27 cellular contexts compared by ENCODE assay signal in the genomic region with DNA sequence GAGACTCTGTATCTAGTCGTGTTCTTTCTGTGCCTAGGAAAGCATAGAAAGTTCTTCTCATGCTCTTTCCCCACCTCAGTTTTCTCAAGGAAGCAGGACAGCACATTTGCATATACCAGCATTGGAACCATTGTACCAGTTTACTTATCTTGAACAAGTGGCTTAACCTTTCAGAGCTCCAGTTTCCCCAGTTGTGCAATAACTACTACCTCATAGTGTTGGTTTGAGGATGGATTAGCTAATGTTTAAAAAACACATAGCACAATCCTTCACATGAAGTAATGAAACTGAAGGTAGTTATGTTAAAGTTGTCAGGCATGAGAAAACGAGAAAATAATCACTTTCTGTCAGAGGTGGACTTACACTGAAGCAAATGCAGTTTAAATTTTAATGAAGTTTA.
DNase-seq lines count a peak whose midpoint lies in the region; ATAC-seq and TF ChIP-seq lines count a peak whose summit lies in the region.
"Had no signal": no experiment of that assay in that cellular context is flagged by ENCODE, and none has a peak within 500 bp of the region (broad histone marks: within the 10 kb centered on the region; RNA-seq: fewer than 3 reads in every experiment).

No MANE protein-coding gene starts in this region.

- peak; percentile 11 for DNase-seq in HCEC 1CT
- DNase-seq in OCI-M1 (lab: John Stamatoyannopoulos, UW): peak; percentile 13
- peak; percentile 17 for DNase-seq in fibroblast of mammary gland (ENCODE audit: low read depth)
- DNase-seq in lower lobe of right lung: no peak
- DNase-seq in CD4-positive, alpha-beta T cell: no peak
- no peak for DNase-seq in Right ventricle myocardium inferior (ENCODE audit: missing footprints)
- DNase-seq in NCI-H774 (lab: John Stamatoyannopoulos, UW): no peak
- DNase-seq: activated CD4-positive, alpha-beta T cell treated with anti-CD3 and anti-CD28 coated beads, Interleukin-2, amount 50 U/mL, for 48 hours; activated naive CD4-positive, alpha-beta T cell; activated T-cell treated with anti-CD3 and anti-CD28 coated beads, Interleukin-2, amount 50 U/mL, for 72 hours; BE2C; DMS153; dorsolateral prefrontal cortex; glutamatergic neuron; H9; islet precursor cell; Kasumi-1; natural killer cell; NCI-H1694; nucleus accumbens; psoas muscle; SJCRH30; T-helper 1 cell had no signal

- no peak overlapping the region for H3K27ac Mint-ChIP-seq in CD4-positive, alpha-beta T cell
- H3K27ac Mint-ChIP-seq: activated T-cell treated with anti-CD3 and anti-CD28 coated beads, Interleukin-2, amount 50 U/mL, for 72 hours; H9; natural killer cell; stimulated activated memory B cell treated with anti-CD40 and anti-IgM and Interleukin-4, amounts not matched to agents 10 μg/mL and 1 μg/mL and 100 μg/mL, for 72 hours had no signal

- H3K27ac ChIP-seq in lower lobe of right lung: no peak overlapping the region
- H3K27ac ChIP-seq in CD4-positive, alpha-beta T cell (ENCODE audit: low read depth, low read length): no peak overlapping the region
- H3K27ac ChIP-seq: dorsolateral prefrontal cortex, psoas muscle, SJCRH30 had no signal

- peaks cover 2% of the 10 kb centered on the region for H3K9me3 Mint-ChIP-seq in CD4-positive, alpha-beta T cell
- H3K9me3 Mint-ChIP-seq: activated T-cell treated with anti-CD3 and anti-CD28 coated beads, Interleukin-2, amount 50 U/mL, for 72 hours; H9; natural killer cell; stimulated activated memory B cell treated with anti-CD40 and anti-IgM and Interleukin-4, amounts not matched to agents 10 μg/mL and 1 μg/mL and 100 μg/mL, for 72 hours had no signal

- no peaks in the 10 kb centered on the region for H3K4me1 ChIP-seq in lower lobe of right lung
- H3K4me1 ChIP-seq: BE2C, psoas muscle, SJCRH30 had no signal

- H3K27me3 ChIP-seq in lower lobe of right lung (ENCODE audit: low read depth): no peaks in the 10 kb centered on the region
- no peaks in the 10 kb centered on the region for H3K27me3 ChIP-seq in CD4-positive, alpha-beta T cell (ENCODE audit: control insufficient read depth, insufficient read depth, low read length)
- H3K27me3 ChIP-seq: BE2C, dorsolateral prefrontal cortex, SJCRH30 had no signal

- H3K4me3 ChIP-seq in fibroblast of mammary gland (ENCODE audit: control insufficient read depth, low read depth, low read length) (no peak overlapping the region), lower lobe of right lung (no peak overlapping the region)
- H3K4me3 ChIP-seq: dorsolateral prefrontal cortex, GM12878, psoas muscle, SJCRH30 had no signal

- CTCF ChIA-PET in CD4-positive, alpha-beta T cell (lab: Charles Lee): no interaction called here

- POLR2A ChIA-PET in CD4-positive, alpha-beta T cell (lab: Charles Lee): no interaction called here

- no peaks in the 10 kb centered on the region for H3K36me3 ChIP-seq in lower lobe of right lung
- H3K36me3 ChIP-seq: BE2C, SJCRH30 had no signal

- no peak overlapping the region for H3K4me3 Mint-ChIP-seq in CD4-positive, alpha-beta T cell
- H3K4me3 Mint-ChIP-seq: activated T-cell treated with anti-CD3 and anti-CD28 coated beads, Interleukin-2, amount 50 U/mL, for 72 hours; H9; natural killer cell; stimulated activated memory B cell treated with anti-CD40 and anti-IgM and Interleukin-4, amounts not matched to agents 10 μg/mL and 1 μg/mL and 100 μg/mL, for 72 hours had no signal

- H3K27me3 Mint-ChIP-seq in CD4-positive, alpha-beta T cell: no peaks in the 10 kb centered on the region
- H3K27me3 Mint-ChIP-seq: stimulated activated memory B cell treated with anti-CD40 and anti-IgM and Interleukin-4, amounts not matched to agents 10 μg/mL and 1 μg/mL and 100 μg/mL, for 72 hours had no signal

- H3K36me3 Mint-ChIP-seq in CD4-positive, alpha-beta T cell (ENCODE audit: low read depth): no peaks in the 10 kb centered on the region
- H3K36me3 Mint-ChIP-seq: natural killer cell; stimulated activated memory B cell treated with anti-CD40 and anti-IgM and Interleukin-4, amounts not matched to agents 10 μg/mL and 1 μg/mL and 100 μg/mL, for 72 hours had no signal

- intact Hi-C loops in lower lobe of right lung (cut with DNase I): no loop called here
- intact Hi-C loops in CD4-positive, alpha-beta T cell (cut with DNase I, micrococcal nuclease): no loop called here
- intact Hi-C loops in Right ventricle myocardium inferior (cut with DNase I): no loop called here

- TF ChIP-seq CTCF in fibroblast of mammary gland (conservative IDR thresholded peaks at IDR 0.05; ENCODE audit: control insufficient read depth, insufficient read depth, low read depth, low read length) (no peak), lower lobe of right lung (IDR thresholded peaks at IDR 0.05) (no peak)
- TF ChIP-seq CTCF in CD4-positive, alpha-beta T cell (IDR thresholded peaks at IDR 0.05): no peak

- peak; percentile 71 to 77 for ATAC-seq in lower lobe of right lung
- no peak for ATAC-seq in CD4-positive, alpha-beta T cell (ENCODE audit: poor library complexity)
- no peak for ATAC-seq in HG03045 (IDR thresholded peaks at IDR 0.05; ENCODE audit: unreplicated experiment)
- ATAC-seq in Right ventricle myocardium inferior: no peak
- ATAC-seq: activated CD4-positive, CD25-positive, alpha-beta regulatory T cell treated with anti-CD3 and anti-CD28 coated beads, Interleukin-2, amount 50 U/mL, for 24 hours; activated T-cell treated with anti-CD3 and anti-CD28 coated beads, Interleukin-2, amount 50 U/mL, for 72 hours; GM12878; natural killer cell; psoas muscle; stimulated activated memory B cell treated with anti-CD40 and anti-IgM and Interleukin-4, amounts not matched to agents 10 μg/mL and 1 μg/mL and 100 μg/mL, for 72 hours had no signal

- no peaks in the 10 kb centered on the region for H3K4me1 Mint-ChIP-seq in CD4-positive, alpha-beta T cell (ENCODE audit: low read depth)
- H3K4me1 Mint-ChIP-seq: natural killer cell; stimulated activated memory B cell treated with anti-CD40 and anti-IgM and Interleukin-4, amounts not matched to agents 10 μg/mL and 1 μg/mL and 100 μg/mL, for 72 hours had no signal

- H3K9me3 ChIP-seq in lower lobe of right lung: no peaks in the 10 kb centered on the region
- no peaks in the 10 kb centered on the region for H3K9me3 ChIP-seq in CD4-positive, alpha-beta T cell (ENCODE audit: control insufficient read depth, low read length)
- H3K9me3 ChIP-seq: BE2C, SJCRH30 had no signal

Comparison
In these comparisons a context has a peak if more than half of its experiments do, and no peak if none do; other contexts are left out.
1. DNase-seq: peak in HCEC 1CT (single experiment), OCI-M1 (single experiment) and fibroblast of mammary gland (single experiment); none in lower lobe of right lung (single experiment), CD4-positive, alpha-beta T cell (0 of 10), Right ventricle myocardium inferior (single experiment) and NCI-H774 (single experiment).
2. ATAC-seq: peak in lower lobe of right lung (2 of 2); none in CD4-positive, alpha-beta T cell (single experiment), HG03045 (single experiment) and Right ventricle myocardium inferior (single experiment).